In genomic region chr21:34840693-34841092, GRCh38 we compare ENCODE assay signal across 18 cellular contexts.
"Had no signal": no experiment of that assay in that cellular context is flagged by ENCODE, and none has a peak within 500 bp of the region (broad histone marks: within the 10 kb centered on the region; RNA-seq: fewer than 3 reads in every experiment).

No MANE protein-coding gene starts in this region.

- H3K27ac Mint-ChIP-seq: activated naive CD8-positive, alpha-beta T cell had no signal

- H3K27me3 Mint-ChIP-seq: activated naive CD8-positive, alpha-beta T cell had no signal

- H3K9me3 ChIP-seq: heart left ventricle, left ventricle myocardium inferior, ovary, psoas muscle, stomach, testis, upper lobe of left lung had no signal

- FAIRE-seq: colon, endometrium, frontal cortex had no signal

- ATAC-seq: heart left ventricle, psoas muscle, right cardiac atrium had no signal

- H3K4me3 Mint-ChIP-seq: activated naive CD8-positive, alpha-beta T cell had no signal

- H3K27ac ChIP-seq: heart left ventricle, left ventricle myocardium inferior, ovary, psoas muscle, testis, WERI-Rb-1 had no signal

- DNase-seq: activated CD4-positive, alpha-beta T cell treated with anti-CD3 and anti-CD28 coated beads for 1 hour; amniotic stem cell; heart left ventricle; left ventricle myocardium inferior; ovary; psoas muscle; right cardiac atrium; stimulated activated CD4-positive, alpha-beta T cell treated with anti-CD3 and anti-CD28 coated beads, Interleukin-15, amount 100 ng/mL, for 24 hours; stimulated activated CD4-positive, alpha-beta T cell treated with anti-CD3 and anti-CD28 coated beads, Interleukin-2, amount 100 ng/mL, for 48 hours; stomach; testis; upper lobe of left lung; WERI-Rb-1 had no signal

- H3K36me3 ChIP-seq: left ventricle myocardium inferior, ovary, WERI-Rb-1 had no signal

- H3K27me3 ChIP-seq: heart left ventricle, ovary, stomach, testis, upper lobe of left lung had no signal

- H3K4me3 ChIP-seq: heart left ventricle, left ventricle myocardium inferior, ovary, psoas muscle, skin epidermis, stomach, testis, upper lobe of left lung had no signal
